In genomic region chr6:149560736-149561135, GRCh38 we compare ENCODE assay signal across 1 cellular context.
TF ChIP-seq lines count a peak whose summit lies in the region.

No MANE protein-coding gene starts in this region.

TF ChIP-seq in HepG2, 621 proteins besides CTCF, POLR2A, EP300 and RAD21:
- no peak for TF ChIP-seq MYC (CRISPR knock-in tag; IDR thresholded peaks at IDR 0.05; ENCODE audit: borderline replicate concordance)
- no peak for TF ChIP-seq NFYB (CRISPR knock-in tag; IDR thresholded peaks at IDR 0.05)
- no peak for TF ChIP-seq ZGPAT (CRISPR knock-in tag; IDR thresholded peaks at IDR 0.05)
- no peak for TF ChIP-seq RFX3 (CRISPR knock-in tag; IDR thresholded peaks at IDR 0.05)
- TF ChIP-seq FOXO4 (CRISPR knock-in tag; conservative IDR thresholded peaks at IDR 0.05): no peak
- no peak for TF ChIP-seq U2AF1 (optimal IDR thresholded peaks at IDR 0.05; ENCODE audit: low read depth, low read length)
- TF ChIP-seq ZNF619 (CRISPR knock-in tag; IDR thresholded peaks at IDR 0.05): no peak
- TF ChIP-seq ZNF564 (CRISPR knock-in tag; IDR thresholded peaks at IDR 0.05): no peak
- no peak for TF ChIP-seq KMT2A (CRISPR knock-in tag; IDR thresholded peaks at IDR 0.05)
- no peak for TF ChIP-seq CCDC6 (CRISPR knock-in tag; IDR thresholded peaks at IDR 0.05)
- TF ChIP-seq MTA1 (CRISPR knock-in tag; IDR thresholded peaks at IDR 0.05; ENCODE audit: borderline replicate concordance): no peak
- peak; percentile 74 for TF ChIP-seq BCL6 (CRISPR knock-in tag; IDR thresholded peaks at IDR 0.05)
- no peak for TF ChIP-seq FIP1L1 (IDR thresholded peaks at IDR 0.05; ENCODE audit: borderline replicate concordance, insufficient read depth, low read depth, low read length)
- no peak for TF ChIP-seq FLYWCH1 (CRISPR knock-in tag; IDR thresholded peaks at IDR 0.05)
- TF ChIP-seq ZSCAN31 (CRISPR knock-in tag; IDR thresholded peaks at IDR 0.05; ENCODE audit: low read depth): no peak
- TF ChIP-seq CREBL2 (CRISPR knock-in tag; IDR thresholded peaks at IDR 0.05; ENCODE audit: borderline replicate concordance): no peak
- peak; percentile 42 for TF ChIP-seq XRCC5 (optimal IDR thresholded peaks at IDR 0.05; ENCODE audit: low read length)
